ENCODE assay signal across 8 cellular contexts in genomic region chr12:1474059-1474537, GRCh38.
DNase-seq lines count a peak whose midpoint lies in the region; TF ChIP-seq lines count a peak whose summit lies in the region.

No MANE protein-coding gene starts in this region.

- H3K4me1 ChIP-seq in SJSA1 (replicated peaks) (peaks cover 51% of the 10 kb centered on the region), stomach smooth muscle (ENCODE audit: control insufficient read depth, insufficient read depth, low read length) (peaks cover 20% of the 10 kb centered on the region)

- H3K27me3 Mint-ChIP-seq in activated T-cell treated with anti-CD3 and anti-CD28 coated beads, Interleukin-2, amount 50 U/mL, for 24 hours, result no peaks in the 10 kb centered on the region
- no peaks in the 10 kb centered on the region for H3K27me3 Mint-ChIP-seq in endothelial cell (ENCODE audit: unreplicated experiment)

- H3K27me3 ChIP-seq in SJSA1 (replicated peaks) (no peaks in the 10 kb centered on the region), stomach smooth muscle (ENCODE audit: control insufficient read depth in 1 of 2, insufficient read depth in 2 of 2, low read length in 2 of 2) (no peaks in the 10 kb centered on the region)

- intact Hi-C loops in posterior cingulate gyrus (cut with DNase I), result no loop called here

- H3K27ac Mint-ChIP-seq in activated T-cell treated with anti-CD3 and anti-CD28 coated beads, Interleukin-2, amount 50 U/mL, for 24 hours, result no peak overlapping the region
- H3K27ac Mint-ChIP-seq in endothelial cell (ENCODE audit: unreplicated experiment), result no peak overlapping the region

- H3K27ac ChIP-seq in SJSA1 (peak overlapping the region; percentile 96), stomach smooth muscle (ENCODE audit: low read length) (peak overlapping the region; percentile 24)

- no peaks in the 10 kb centered on the region for H3K4me1 Mint-ChIP-seq in activated T-cell treated with anti-CD3 and anti-CD28 coated beads, Interleukin-2, amount 50 U/mL, for 24 hours (ENCODE audit: low read depth)
- H3K4me1 Mint-ChIP-seq in endothelial cell (ENCODE audit: unreplicated experiment), result peaks cover 12% of the 10 kb centered on the region

- H3K36me3 ChIP-seq in SJSA1 (no peaks in the 10 kb centered on the region), stomach smooth muscle (ENCODE audit: control insufficient read depth in 2 of 2, insufficient read depth in 2 of 2, low read length in 2 of 2) (no peaks in the 10 kb centered on the region)

- H3K9me3 Mint-ChIP-seq in activated T-cell treated with anti-CD3 and anti-CD28 coated beads, Interleukin-2, amount 50 U/mL, for 24 hours, result no peaks in the 10 kb centered on the region
- H3K9me3 Mint-ChIP-seq in endothelial cell (ENCODE audit: unreplicated experiment), result no peaks in the 10 kb centered on the region

- TF ChIP-seq CTCF in fibroblast of mammary gland (conservative IDR thresholded peaks at IDR 0.05; ENCODE audit: control insufficient read depth, insufficient read depth, low read depth, low read length), result no peak
- TF ChIP-seq CTCF in endothelial cell (IDR thresholded peaks at IDR 0.05; ENCODE audit: unreplicated experiment), result no peak

- H3K36me3 Mint-ChIP-seq in activated T-cell treated with anti-CD3 and anti-CD28 coated beads, Interleukin-2, amount 50 U/mL, for 24 hours (ENCODE audit: low read depth), result no peaks in the 10 kb centered on the region
- peaks cover 5% of the 10 kb centered on the region for H3K36me3 Mint-ChIP-seq in endothelial cell (ENCODE audit: low read depth, unreplicated experiment)

- peak; percentile 34 to 43 for DNase-seq in activated T-cell treated with anti-CD3 and anti-CD28 coated beads, Interleukin-2, amount 50 U/mL, for 48 hours
- no peak for DNase-seq in activated T-cell treated with anti-CD3 and anti-CD28 coated beads, Interleukin-2, amount 50 U/mL, for 24 hours
- DNase-seq in SJSA1 (ENCODE audit: low read depth in 1 of 2, low spot score in 2 of 2) (peak; percentile 88 to 98), fibroblast of mammary gland (ENCODE audit: low read depth) (peak; percentile 100), endothelial cell (ENCODE audit: low spot score) (no peak), posterior cingulate gyrus (no peak)
- no peak for DNase-seq in central memory CD4-positive, alpha-beta T cell

- H3K9ac ChIP-seq in stomach smooth muscle (ENCODE audit: low read length in 2 of 2), result peak overlapping the region in 1 of 2 donors; percentile 29

- H3K4me3 ChIP-seq in SJSA1 (peak overlapping the region; percentile 6), fibroblast of mammary gland (ENCODE audit: control insufficient read depth, low read depth, low read length) (peak overlapping the region; percentile 22), stomach smooth muscle (ENCODE audit: low read length in 2 of 2) (peak overlapping the region; percentile 6 to 57)

- no peak overlapping the region for H3K4me3 Mint-ChIP-seq in activated T-cell treated with anti-CD3 and anti-CD28 coated beads, Interleukin-2, amount 50 U/mL, for 24 hours
- H3K4me3 Mint-ChIP-seq in endothelial cell (ENCODE audit: unreplicated experiment), result no peak overlapping the region

- H3K9me3 ChIP-seq in SJSA1 (replicated peaks) (no peaks in the 10 kb centered on the region), stomach smooth muscle (ENCODE audit: control insufficient read depth in 2 of 2, low read length in 2 of 2) (no peaks in the 10 kb centered on the region)

Comparison
In these comparisons a context has a peak if more than half of its experiments do, and no peak if none do; other contexts are left out.
1. DNase-seq: peak in activated T-cell treated with anti-CD3 and anti-CD28 coated beads, Interleukin-2, amount 50 U/mL, for 48 hours (2 of 2), SJSA1 (2 of 2) and fibroblast of mammary gland (single experiment); none in activated T-cell treated with anti-CD3 and anti-CD28 coated beads, Interleukin-2, amount 50 U/mL, for 24 hours (single experiment), endothelial cell (single experiment), posterior cingulate gyrus (0 of 10) and central memory CD4-positive, alpha-beta T cell (single experiment).
2. Peak in every context shown above with its lines, with median percentiles within 50 percentile points of each other: H3K4me3 ChIP-seq.